In the genomic region with DNA sequence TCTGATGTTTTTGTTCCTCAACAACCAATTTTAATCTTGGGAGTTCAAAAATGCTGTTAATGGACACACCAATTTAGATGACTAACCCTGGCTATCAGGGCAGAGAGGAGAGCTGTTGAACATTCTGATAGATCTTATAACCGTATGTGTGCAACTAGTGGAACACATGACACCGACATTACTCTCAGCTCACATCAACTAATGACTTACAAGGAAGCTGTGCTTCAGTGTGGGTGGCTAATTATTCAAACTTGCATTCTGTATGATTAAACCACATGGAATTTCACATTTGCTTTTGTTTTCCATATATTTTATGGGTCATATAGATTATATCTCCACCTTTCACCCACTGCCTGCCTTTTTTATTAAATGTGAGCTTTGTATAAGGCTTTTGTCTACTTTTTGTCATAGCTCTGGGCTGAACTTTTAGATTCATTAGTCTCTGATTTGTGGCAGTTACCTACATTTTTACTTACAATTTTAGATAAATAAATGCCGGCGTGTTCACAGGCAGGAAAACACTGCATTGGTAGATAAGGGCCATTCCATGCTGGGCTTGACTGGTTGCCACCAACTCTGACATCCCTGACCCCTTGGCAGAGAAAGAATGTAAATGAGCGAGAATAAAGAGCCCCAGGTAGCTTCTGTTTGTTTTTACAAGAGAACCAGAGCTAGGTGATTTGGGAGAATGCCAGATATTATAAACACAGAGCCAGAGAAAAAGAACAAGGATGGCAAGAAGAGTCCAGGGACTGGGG, we compare ENCODE assay signal across 13 cellular contexts. TPM values are rescaled to one million over a fixed set of nuclear protein-coding genes. Genes with fewer than 3 reads are reported as not detected.
A peak's percentile ranks its signal among the peaks of the same experiment; 100 is the strongest.
DNase-seq lines count a peak whose midpoint lies in the region; ATAC-seq and TF ChIP-seq lines count a peak whose summit lies in the region.
"Had no signal": no experiment of that assay in that cellular context is flagged by ENCODE, and none has a peak within 500 bp of the region (broad histone marks: within the 10 kb centered on the region; RNA-seq: fewer than 3 reads in every experiment).

No MANE protein-coding gene starts in this region.

- H4K5ac ChIP-seq in H9 (ENCODE audit: insufficient read length, low read depth, low read length): no peak overlapping the region

- no peak overlapping the region for H3K4ac ChIP-seq in H9 (ENCODE audit: low read depth, low read length)

- no peak overlapping the region for H2BK20ac ChIP-seq in H9 (ENCODE audit: low read depth, low read length, poor library complexity, severe bottlenecking)

- no peak for ATAC-seq in HG03039 (IDR thresholded peaks at IDR 0.05; ENCODE audit: unreplicated experiment)
- ATAC-seq: activated T-helper 17 cell treated with anti-CD3 and anti-CD28 coated beads, Interleukin-2, amount 50 U/mL, for 72 hours; left ventricle myocardium superior had no signal

- no peaks in the 10 kb centered on the region for H4K20me1 ChIP-seq in H9 (ENCODE audit: control insufficient read depth, insufficient read depth, insufficient read length)

- H2BK15ac ChIP-seq in H9 (ENCODE audit: low read depth, low read length): no peak overlapping the region

- H3K9ac ChIP-seq in H9 (ENCODE audit: extremely low read depth, insufficient read length, low read length): no peak overlapping the region

- no CpG with 5 or more reads among the region's 5 CpGs for WGBS in H9 (ENCODE audit: extremely low coverage, insufficient read length, low lambda C conversion rate)

- H2BK120ac ChIP-seq in H9 (ENCODE audit: low read depth, low read length, poor library complexity, severe bottlenecking): no peak overlapping the region

- H3K23ac ChIP-seq in H9 (ENCODE audit: insufficient read length, low read depth, low read length): no peak overlapping the region

- no peaks in the 10 kb centered on the region for H3K79me1 ChIP-seq in H9 (ENCODE audit: insufficient read depth, low read depth, low read length, poor library complexity, severe bottlenecking)

- no peak overlapping the region for H2BK5ac ChIP-seq in H9 (ENCODE audit: insufficient read length, low read length)

- H3K18ac ChIP-seq in H9 (ENCODE audit: insufficient read length, low read depth, low read length): no peak overlapping the region

- no peaks in the 10 kb centered on the region for H3K9me3 ChIP-seq in H9 (ENCODE audit: control insufficient read depth, low read depth, low read length)

- H3K4me1 ChIP-seq in H9 (ENCODE audit: insufficient read depth, low read length): peaks cover 2% of the 10 kb centered on the region; the same call in 1 of the 2 replicates

- H3K9me3 Mint-ChIP-seq in progenitor cell of endocrine pancreas (ENCODE audit: low read depth) (peaks cover 8% of the 10 kb centered on the region), H9 (peaks cover 4 to 13% of the 10 kb centered on the region in 2 experiments; a peak in 4 of 5 replicates)
- no peaks in the 10 kb centered on the region for H3K9me3 Mint-ChIP-seq in activated CD4-positive, alpha-beta T cell treated with anti-CD3 and anti-CD28 coated beads, Interleukin-2, amount 10 ng/mL, durations not matched to agents 24 days and 14 days
- H3K9me3 Mint-ChIP-seq: activated T-helper 17 cell treated with anti-CD3 and anti-CD28 coated beads, Interleukin-2, amount 50 U/mL, for 72 hours; stimulated activated naive CD8-positive, alpha-beta T cell treated with anti-CD3 and anti-CD28 coated beads, Interleukin-15, Interleukin-2, amounts not matched to agents 100 ng/mL and 50 ng/mL, for 24 hours had no signal

- intact Hi-C loops in activated CD4-positive, alpha-beta T cell treated with anti-CD3 and anti-CD28 coated beads, Interleukin-2, amount 10 ng/mL, durations not matched to agents 24 days and 14 days (cut with micrococcal nuclease): no loop called here

- H3K4me1 Mint-ChIP-seq in progenitor cell of endocrine pancreas (ENCODE audit: low read depth) (peaks cover 19% of the 10 kb centered on the region), H9 (peaks cover 27 to 32% of the 10 kb centered on the region in 2 experiments)
- H3K4me1 Mint-ChIP-seq in activated CD4-positive, alpha-beta T cell treated with anti-CD3 and anti-CD28 coated beads, Interleukin-2, amount 10 ng/mL, durations not matched to agents 24 days and 14 days: no peaks in the 10 kb centered on the region
- H3K4me1 Mint-ChIP-seq: activated T-helper 17 cell treated with anti-CD3 and anti-CD28 coated beads, Interleukin-2, amount 50 U/mL, for 72 hours had no signal

- H2AK5ac ChIP-seq in H9 (ENCODE audit: insufficient read length, low read length): no peak overlapping the region

- H3K36me3 Mint-ChIP-seq in progenitor cell of endocrine pancreas (ENCODE audit: insufficient read depth) (peaks cover 44% of the 10 kb centered on the region), H9 (ENCODE audit: insufficient read depth in 1 of 3, low read depth in 3 of 3) (peaks cover 16 to 39% (median 20%) of the 10 kb centered on the region in 3 experiments)
- H3K36me3 Mint-ChIP-seq in activated CD4-positive, alpha-beta T cell treated with anti-CD3 and anti-CD28 coated beads, Interleukin-2, amount 10 ng/mL, durations not matched to agents 24 days and 14 days (ENCODE audit: low read depth): no peaks in the 10 kb centered on the region

- H3T11ph ChIP-seq in H9 (ENCODE audit: low read length): no peak overlapping the region

- H3K14ac ChIP-seq in H9 (ENCODE audit: insufficient read depth, low read length): no peak overlapping the region

- H3K23me2 ChIP-seq in H9 (ENCODE audit: insufficient read length, low read depth, low read length, poor library complexity, severe bottlenecking): no peaks in the 10 kb centered on the region

- TF ChIP-seq CTCF in epithelial cell of proximal tubule (conservative IDR thresholded peaks at IDR 0.05; ENCODE audit: low read depth, low read length): no peak
- TF ChIP-seq CTCF in progenitor cell of endocrine pancreas (IDR thresholded peaks at IDR 0.05; ENCODE audit: unreplicated experiment): no peak
- TF ChIP-seq CTCF in H9 (conservative IDR thresholded peaks at IDR 0.05): no peak

- H3K27me3 ChIP-seq in H9 (ENCODE audit: insufficient read depth, low read length): no peaks in the 10 kb centered on the region

- H3K56ac ChIP-seq in H9 (ENCODE audit: insufficient read length, low read depth, low read length): no peak overlapping the region

- DNase-seq in HS-5 (ENCODE audit: low read depth): peak; percentile 61
- peak; percentile 47 for DNase-seq in NCI-H226
- peak; percentile 63 for DNase-seq in epithelial cell of proximal tubule (ENCODE audit: low read depth)
- no peak for DNase-seq in progenitor cell of endocrine pancreas (ENCODE audit: low spot score, unreplicated experiment)
- no peak for DNase-seq in H9
- DNase-seq in activated CD4-positive, alpha-beta T cell treated with anti-CD3 and anti-CD28 coated beads, Interleukin-2, amount 10 ng/mL, durations not matched to agents 24 days and 14 days: no peak
- DNase-seq in GM03348 (ENCODE audit: low spot score): no peak
- DNase-seq: endodermal cell, GF-D8, left ventricle myocardium superior had no signal

- no peak overlapping the region for H3K4me3 ChIP-seq in epithelial cell of proximal tubule (ENCODE audit: low read depth, low read length)

- no peak overlapping the region for H4K8ac ChIP-seq in H9 (replicated peaks; ENCODE audit: insufficient read length, low read depth, low read length)

- H2AFZ ChIP-seq in H9 (ENCODE audit: low read length): no peak overlapping the region

- H3K4me3 Mint-ChIP-seq in progenitor cell of endocrine pancreas (ENCODE audit: low read depth): peak overlapping the region; percentile 10
- H3K4me3 Mint-ChIP-seq in H9: no peak overlapping the region
- no peak overlapping the region for H3K4me3 Mint-ChIP-seq in activated CD4-positive, alpha-beta T cell treated with anti-CD3 and anti-CD28 coated beads, Interleukin-2, amount 10 ng/mL, durations not matched to agents 24 days and 14 days
- H3K4me3 Mint-ChIP-seq: activated T-helper 17 cell treated with anti-CD3 and anti-CD28 coated beads, Interleukin-2, amount 50 U/mL, for 72 hours; endodermal cell; stimulated activated naive CD8-positive, alpha-beta T cell treated with anti-CD3 and anti-CD28 coated beads, Interleukin-15, Interleukin-2, amounts not matched to agents 100 ng/mL and 50 ng/mL, for 24 hours had no signal

- no peak overlapping the region for H2BK12ac ChIP-seq in H9 (ENCODE audit: insufficient read length, low read depth, low read length)

- no peak overlapping the region for H3K4me2 ChIP-seq in H9 (ENCODE audit: insufficient read depth, insufficient read length, low read length)

- no peaks in the 10 kb centered on the region for H3K79me2 ChIP-seq in H9 (ENCODE audit: insufficient read depth, low read length)

- H3K27ac ChIP-seq in H9 (ENCODE audit: insufficient read length, low read depth, low read length): no peak overlapping the region

- H3K27ac Mint-ChIP-seq in progenitor cell of endocrine pancreas: peak overlapping the region; percentile 63
- peak overlapping the region in 1 of 3 experiments; percentile 10; a peak in 3 of 7 replicates for H3K27ac Mint-ChIP-seq in H9
- no peak overlapping the region for H3K27ac Mint-ChIP-seq in activated CD4-positive, alpha-beta T cell treated with anti-CD3 and anti-CD28 coated beads, Interleukin-2, amount 10 ng/mL, durations not matched to agents 24 days and 14 days
- H3K27ac Mint-ChIP-seq: activated T-helper 17 cell treated with anti-CD3 and anti-CD28 coated beads, Interleukin-2, amount 50 U/mL, for 72 hours; endodermal cell; stimulated activated naive CD8-positive, alpha-beta T cell treated with anti-CD3 and anti-CD28 coated beads, Interleukin-15, Interleukin-2, amounts not matched to agents 100 ng/mL and 50 ng/mL, for 24 hours had no signal

- H3K27me3 Mint-ChIP-seq in progenitor cell of endocrine pancreas: no peaks in the 10 kb centered on the region
- no peaks in the 10 kb centered on the region for H3K27me3 Mint-ChIP-seq in H9 (ENCODE audit: low read depth)
- peaks cover 5% of the 10 kb centered on the region for H3K27me3 Mint-ChIP-seq in activated CD4-positive, alpha-beta T cell treated with anti-CD3 and anti-CD28 coated beads, Interleukin-2, amount 10 ng/mL, durations not matched to agents 24 days and 14 days

- H4K91ac ChIP-seq in H9 (ENCODE audit: insufficient read length, low read depth, low read length): no peak overlapping the region

RNA-seq across cellular contexts. Expression of a gene that starts 35.6 kb away (rescaled TPM):
- total RNA-seq in epithelial cell of proximal tubule (7.5 and 7.9 TPM in 2 replicates), progenitor cell of endocrine pancreas (30.1 and 30.5 TPM in 2 replicates), H9 (2021) (3.0 and 3.2 TPM in 2 replicates)
- total RNA-seq in activated CD4-positive, alpha-beta T cell treated with anti-CD3 and anti-CD28 coated beads, Interleukin-2, amount 10 ng/mL, durations not matched to agents 24 days and 14 days: not detected in 2 replicates
- total RNA-seq: activated T-helper 17 cell treated with anti-CD3 and anti-CD28 coated beads, Interleukin-2, amount 50 U/mL, for 72 hours had no signal

Comparison
In these comparisons a context has a peak if more than half of its experiments do, and no peak if none do; other contexts are left out.
1. DNase-seq: peak in HS-5 (single experiment), NCI-H226 (single experiment) and epithelial cell of proximal tubule (single experiment); none in progenitor cell of endocrine pancreas (single experiment), H9 (single experiment), activated CD4-positive, alpha-beta T cell treated with anti-CD3 and anti-CD28 coated beads, Interleukin-2, amount 10 ng/mL, durations not matched to agents 24 days and 14 days (single experiment) and GM03348 (single experiment).